In genomic region chr4:70629469-70630090, GRCh38 we compare ENCODE assay signal across 24 cellular contexts. TPM values are rescaled to one million over a fixed set of nuclear protein-coding genes. Genes with fewer than 3 reads are reported as not detected.
A peak's percentile ranks its signal among the peaks of the same experiment; 100 is the strongest.
DNase-seq lines count a peak whose midpoint lies in the region; ATAC-seq, FAIRE-seq and TF ChIP-seq lines count a peak whose summit lies in the region.
"Had no signal": no experiment of that assay in that cellular context is flagged by ENCODE, and none has a peak within 500 bp of the region (broad histone marks: within the 10 kb centered on the region; RNA-seq: fewer than 3 reads in every experiment).

No MANE protein-coding gene starts in this region.

- TF ChIP-seq POLR2A in K562 (conservative IDR thresholded peaks at IDR 0.05): no peak

- intact Hi-C loops in K562 (cut with micrococcal nuclease): no loop called here

- WGBS in K562 (ENCODE audit: insufficient coverage, low coverage, missing lambda C conversion rate): 30% methylated on average over 1 of the region's 1 CpG

- H3K36me3 ChIP-seq in K562 (ENCODE audit: control insufficient read depth, insufficient read depth, low read length): no peaks in the 10 kb centered on the region
- H3K36me3 ChIP-seq: esophagus muscularis mucosa, uterus, WERI-Rb-1 had no signal

- ATAC-seq in GM18861 (IDR thresholded peaks at IDR 0.05; ENCODE audit: unreplicated experiment) (peak; percentile 56), GM19463 (IDR thresholded peaks at IDR 0.05; ENCODE audit: unreplicated experiment) (peak; percentile 74), HG03025 (IDR thresholded peaks at IDR 0.05; ENCODE audit: low FRiP score, unreplicated experiment) (peak; percentile 66), K562 (no peak)
- ATAC-seq: left lobe of liver, PC-3 had no signal

- no peaks in the 10 kb centered on the region; a peak in 1 of 5 replicates for H3K4me1 ChIP-seq in K562 (replicated peaks in 1 of 2; ENCODE audit: control insufficient read depth in 2 of 2, insufficient read depth in 2 of 2, low read length in 2 of 2)
- H3K4me1 ChIP-seq: esophagus muscularis mucosa, uterus had no signal

- TF ChIP-seq RAD21 in K562 (CRISPR knock-in tag; conservative IDR thresholded peaks at IDR 0.05 in 1 of 2, IDR thresholded peaks at IDR 0.05 in 1 of 2): no peak

- DNase-seq in K562 (ENCODE audit: extremely low read depth in 1 of 4, low spot score in 3 of 4) (no peak), AG20443 (ENCODE audit: low spot score) (no peak), NCI-H774 (lab: John Stamatoyannopoulos, UW) (no peak), ureter (ENCODE audit: low spot score) (no peak)
- DNase-seq: activated gamma-delta T cell; AML-193; COR-L47; effector CD4-positive, alpha-beta T cell; HCEC 1CT; midbrain; NCI-H1417 treated with DMSO at 0.1 percent for 48 hours; NCI-H2171 treated with DMSO at 0.1 percent for 48 hours; nephron progenitor cell; PC-3; stimulated activated CD4-positive, alpha-beta T cell treated with anti-CD3 and anti-CD28 coated beads, Interleukin-2, amount 100 ng/mL, for 48 hours; uterus; WERI-Rb-1 had no signal

- H4K20me1 ChIP-seq in K562 (replicated peaks; ENCODE audit: control insufficient read depth, insufficient read depth, low read length): no peaks in the 10 kb centered on the region

- H3K9me3 ChIP-seq in K562 (replicated peaks; ENCODE audit: control insufficient read depth, insufficient read depth, low read depth, low read length): no peaks in the 10 kb centered on the region
- H3K9me3 ChIP-seq: esophagus muscularis mucosa, uterus had no signal

- no TSS peak for BruUV-seq in K562 (replicated peaks; lab: Mats Ljungman, UMichigan)

- H3K4me3 ChIP-seq in K562: no peak overlapping the region
- H3K4me3 ChIP-seq: esophagus muscularis mucosa, uterus had no signal

- in situ Hi-C loops in K562 (cut with MboI): no loop called here

- no peak for TF ChIP-seq EP300 in K562 (IDR thresholded peaks at IDR 0.05; ENCODE audit: low read length)

- H3K27me3 ChIP-seq in K562 (ENCODE audit: control insufficient read depth in 2 of 2, insufficient read depth in 2 of 2, low read length in 2 of 2): no peaks in the 10 kb centered on the region
- H3K27me3 ChIP-seq: esophagus muscularis mucosa, uterus had no signal

- no peak overlapping the region for H3K27ac ChIP-seq in K562 (ENCODE audit: extremely low read depth, low read depth, low read length)
- H3K27ac ChIP-seq: esophagus muscularis mucosa, uterus, WERI-Rb-1 had no signal

- TF ChIP-seq CTCF in K562 (IDR thresholded peaks at IDR 0.05 in 2 of 3, conservative IDR thresholded peaks at IDR 0.05 in 1 of 3; ENCODE audit: insufficient read depth in 2 of 3, low read depth in 1 of 3, low read length in 3 of 3): no peak

- no peaks in the 10 kb centered on the region for H3K9me1 ChIP-seq in K562 (ENCODE audit: control insufficient read depth, insufficient read depth, low read length)

- no peaks in the 10 kb centered on the region for H3K79me2 ChIP-seq in K562 (ENCODE audit: control insufficient read depth, insufficient read depth, low read length)

- POLR2A ChIA-PET in K562 (lab: Yijun Ruan, JAX): no interaction called here

- no peak overlapping the region for H3K4me2 ChIP-seq in K562 (ENCODE audit: insufficient read depth, low read length)

- no peak overlapping the region for H3K9ac ChIP-seq in K562 (ENCODE audit: insufficient read depth in 1 of 2, low read depth in 2 of 2, low read length in 2 of 2)

- FAIRE-seq in K562 (lab: Jason Lieb, UNC): peak; percentile 11

- CTCF ChIA-PET in K562 (lab: Yijun Ruan, JAX; ENCODE audit: low intra/inter-chr PET ratio): no interaction called here

- H2AFZ ChIP-seq in K562 (ENCODE audit: low read depth, low read length): no peak overlapping the region

TF ChIP-seq in K562, 482 proteins besides CTCF, POLR2A, EP300 and RAD21 (continues in another document):
- TF ChIP-seq CAMTA2 (CRISPR knock-in tag; conservative IDR thresholded peaks at IDR 0.05): no peak

RNA-seq across cellular contexts. Expression of gene ENAM, which starts 1.0 kb away (rescaled TPM):
- not detected in 2 replicates for total RNA-seq in K562 (2011; cell fraction: chromatin; rRNA removed; ENCODE audit: low replicate concordance)
- not detected in 2 replicates for total RNA-seq in K562 (2011; cell fraction: nucleolus; rRNA removed)
- not detected in 2 replicates for total RNA-seq in K562 (2011; cell fraction: nucleoplasm; rRNA removed)
- 0.09 TPM in 1 of 2 replicates, not detected in the other for total RNA-seq in K562 (2014; rRNA removed)
- total RNA-seq in K562 (2014; rRNA removed; fragmentation: Illumina TruSeq; extraction: Trizol): 0.13 TPM in 1 of 2 replicates, not detected in the other
- 0.04 and 0.08 TPM in 2 replicates for total RNA-seq in K562 (2015; rRNA removed; fragmentation: Illumina TruSeq; extraction: Trizol)
- total RNA-seq in K562 (2021): 0.04 TPM in 1 of 2 replicates, not detected in the other
- not detected in 2 replicates for polyA plus RNA-seq in K562 (2011; rRNA removed)
- not detected in 2 replicates for polyA plus RNA-seq in K562 (2011; cell fraction: cytosol; rRNA removed)
- polyA plus RNA-seq in K562 (2011; cell fraction: nucleus; rRNA removed): not detected in 2 replicates
- 0.07 TPM in 1 of 2 replicates, not detected in the other for polyA plus RNA-seq in K562 (2012)
- polyA plus RNA-seq in K562 (2014; fragmentation: Illumina TruSeq; extraction: Trizol): not detected in 2 replicates
- not detected for polyA plus RNA-seq in K562 (2014; fragmentation: Nextera tagmentation; extraction: Ambion mirVana)
- not detected in 2 replicates for polyA plus RNA-seq in K562 (2014; rRNA removed)
- not detected in 2 replicates for polyA minus RNA-seq in K562 (2011; rRNA and poly(A)+ RNA removed)
- not detected in 2 replicates for polyA minus RNA-seq in K562 (2011; cell fraction: cytosol; rRNA and poly(A)+ RNA removed)
- not detected in 2 replicates for polyA minus RNA-seq in K562 (2011; cell fraction: nucleus; rRNA and poly(A)+ RNA removed)
- 0.05 TPM for total RNA-seq in ureter
- total RNA-seq: esophagus muscularis mucosa, HT1080, PC-3 had no signal

RNA-seq across cellular contexts. Expression of gene JCHAIN, which starts 36.7 kb away (rescaled TPM):
- not detected in 2 replicates for total RNA-seq in K562 (2011; cell fraction: chromatin; rRNA removed; ENCODE audit: low replicate concordance)
- total RNA-seq in K562 (2011; cell fraction: nucleolus; rRNA removed): not detected in 2 replicates
- total RNA-seq in K562 (2011; cell fraction: nucleoplasm; rRNA removed): not detected in 2 replicates
- not detected in 2 replicates for total RNA-seq in K562 (2014; rRNA removed)
- total RNA-seq in K562 (2014; rRNA removed; fragmentation: Illumina TruSeq; extraction: Trizol): not detected in 2 replicates
- total RNA-seq in K562 (2015; rRNA removed; fragmentation: Illumina TruSeq; extraction: Trizol): not detected in 2 replicates
- 0.27 and 0.33 TPM in 2 replicates for total RNA-seq in K562 (2021)
- 0.08 TPM in 1 of 2 replicates, not detected in the other for polyA plus RNA-seq in K562 (2011; rRNA removed)
- not detected in 2 replicates for polyA plus RNA-seq in K562 (2011; cell fraction: cytosol; rRNA removed)
- not detected in 2 replicates for polyA plus RNA-seq in K562 (2011; cell fraction: nucleus; rRNA removed)
- polyA plus RNA-seq in K562 (2012): 0.08 and 0.40 TPM in 2 replicates
- polyA plus RNA-seq in K562 (2014; fragmentation: Illumina TruSeq; extraction: Trizol): 0.32 TPM in 1 of 2 replicates, not detected in the other
- under 1 TPM; 0.04 to 0.20 TPM for polyA plus RNA-seq in K562 (2014; fragmentation: Nextera tagmentation; extraction: Ambion mirVana)
- 0.68 TPM in 1 of 2 replicates, not detected in the other for polyA plus RNA-seq in K562 (2014; rRNA removed)
- not detected in 2 replicates for polyA minus RNA-seq in K562 (2011; rRNA and poly(A)+ RNA removed)
- not detected in 2 replicates for polyA minus RNA-seq in K562 (2011; cell fraction: cytosol; rRNA and poly(A)+ RNA removed)
- polyA minus RNA-seq in K562 (2011; cell fraction: nucleus; rRNA and poly(A)+ RNA removed): not detected in 2 replicates
- 374 TPM for total RNA-seq in ureter
- total RNA-seq: HT1080, PC-3, progenitor cell of endocrine pancreas had no signal

RNA-seq across cellular contexts. Expression of gene AMBN, which starts 37.5 kb away (rescaled TPM):
- total RNA-seq in K562 (2011; cell fraction: chromatin; rRNA removed; ENCODE audit: low replicate concordance): not detected in 2 replicates
- total RNA-seq in K562 (2011; cell fraction: nucleolus; rRNA removed): not detected in 2 replicates
- not detected in 2 replicates for total RNA-seq in K562 (2011; cell fraction: nucleoplasm; rRNA removed)
- total RNA-seq in K562 (2014; rRNA removed) (0.09 and 0.16 TPM in 2 replicates), K562 (2014; rRNA removed; fragmentation: Illumina TruSeq; extraction: Trizol) (not detected in 2 replicates), K562 (2015; rRNA removed; fragmentation: Illumina TruSeq; extraction: Trizol) (not detected in 2 replicates), K562 (2021) (not detected in 2 replicates), ureter (not detected)
- polyA plus RNA-seq in K562 (2011; rRNA removed) (not detected in 2 replicates), K562 (2014; fragmentation: Illumina TruSeq; extraction: Trizol) (not detected in 2 replicates), K562 (2014; fragmentation: Nextera tagmentation; extraction: Ambion mirVana) (under 1 TPM in 1 of 2 experiments, not detected in 1; 0.03 TPM), K562 (2014; rRNA removed) (0.07 TPM in 1 of 2 replicates, not detected in the other)
- polyA plus RNA-seq in K562 (2011; cell fraction: cytosol; rRNA removed): not detected in 2 replicates
- polyA plus RNA-seq in K562 (2011; cell fraction: nucleus; rRNA removed): not detected in 2 replicates
- polyA plus RNA-seq in K562 (2012): 0.07 TPM in 1 of 2 replicates, not detected in the other
- not detected in 2 replicates for polyA minus RNA-seq in K562 (2011; rRNA and poly(A)+ RNA removed)
- polyA minus RNA-seq in K562 (2011; cell fraction: cytosol; rRNA and poly(A)+ RNA removed): not detected in 2 replicates
- not detected in 2 replicates for polyA minus RNA-seq in K562 (2011; cell fraction: nucleus; rRNA and poly(A)+ RNA removed)
- total RNA-seq: esophagus muscularis mucosa, HT1080, left lobe of liver, PC-3, progenitor cell of endocrine pancreas, uterus had no signal

RNA-seq across cellular contexts. Expression of gene UTP3, which starts 58.8 kb away (rescaled TPM):
- 6.4 and 21.4 TPM in 2 replicates for total RNA-seq in K562 (2011; cell fraction: chromatin; rRNA removed; ENCODE audit: low replicate concordance)
- total RNA-seq in K562 (2011; cell fraction: nucleolus; rRNA removed): 6.3 and 6.5 TPM in 2 replicates
- total RNA-seq in K562 (2011; cell fraction: nucleoplasm; rRNA removed): 10.2 and 12.8 TPM in 2 replicates
- total RNA-seq in K562 (2014; rRNA removed): 32.2 and 34.0 TPM in 2 replicates
- total RNA-seq in K562 (2014; rRNA removed; fragmentation: Illumina TruSeq; extraction: Trizol): 34.5 and 35.0 TPM in 2 replicates
- 30.6 and 32.4 TPM in 2 replicates for total RNA-seq in K562 (2015; rRNA removed; fragmentation: Illumina TruSeq; extraction: Trizol)
- 33.4 and 38.8 TPM in 2 replicates for total RNA-seq in K562 (2021)
- polyA plus RNA-seq in K562 (2011; rRNA removed): 17.2 and 30.9 TPM in 2 replicates
- polyA plus RNA-seq in K562 (2011; cell fraction: cytosol; rRNA removed): 12.1 and 15.7 TPM in 2 replicates
- 7.1 and 7.7 TPM in 2 replicates for polyA plus RNA-seq in K562 (2011; cell fraction: nucleus; rRNA removed)
- 35.7 and 50.1 TPM in 2 replicates for polyA plus RNA-seq in K562 (2012)
- polyA plus RNA-seq in K562 (2014; fragmentation: Illumina TruSeq; extraction: Trizol): 59.1 and 69.3 TPM in 2 replicates
- 10 to 100 TPM; 11.9 to 12.4 TPM for polyA plus RNA-seq in K562 (2014; fragmentation: Nextera tagmentation; extraction: Ambion mirVana)
- polyA plus RNA-seq in K562 (2014; rRNA removed): 54.6 and 64.8 TPM in 2 replicates
- 12.6 and 17.2 TPM in 2 replicates for polyA minus RNA-seq in K562 (2011; rRNA and poly(A)+ RNA removed)
- 6.4 and 9.3 TPM in 2 replicates for polyA minus RNA-seq in K562 (2011; cell fraction: cytosol; rRNA and poly(A)+ RNA removed)
- 4.4 and 8.4 TPM in 2 replicates for polyA minus RNA-seq in K562 (2011; cell fraction: nucleus; rRNA and poly(A)+ RNA removed)
- 26.0 TPM for total RNA-seq in ureter

Comparison
In these comparisons a context has a peak if more than half of its experiments do, and no peak if none do; other contexts are left out.
1. RNA of gene JCHAIN, which starts 36.7 kb away (total RNA-seq): 374 TPM in ureter (single experiment); 0.27 to 0.33 TPM in K562; every median in the first group is over 100 times any median in the second.